In genomic region chr16:17367932-17368331, GRCh38 we compare ENCODE assay signal across 10 cellular contexts.
DNase-seq lines count a peak whose midpoint lies in the region; ATAC-seq and TF ChIP-seq lines count a peak whose summit lies in the region.
"Had no signal": no experiment of that assay in that cellular context is flagged by ENCODE, and none has a peak within 500 bp of the region (broad histone marks: within the 10 kb centered on the region; RNA-seq: fewer than 3 reads in every experiment).

No MANE protein-coding gene starts in this region.

- H3K4me3 Mint-ChIP-seq in T-helper 1 cell treated with Interleukin-12 subunit alpha and Interleukin-12 subunit beta and Interleukin-4 antibody, amounts not matched to agents 30 μg/mL and 1 μg/mL, for 36 hours = peak overlapping the region; percentile 26
- peak overlapping the region; percentile 53 to 68 for H3K4me3 Mint-ChIP-seq in effector memory CD8-positive, alpha-beta T cell

- H3K27ac ChIP-seq in smooth muscle cell (ENCODE audit: low read depth) = peak overlapping the region; percentile 12

- no peaks in the 10 kb centered on the region for H3K79me2 ChIP-seq in smooth muscle cell (ENCODE audit: low read depth)

- H3K27me3 Mint-ChIP-seq in T-helper 1 cell treated with Interleukin-12 subunit alpha and Interleukin-12 subunit beta and Interleukin-4 antibody, amounts not matched to agents 30 μg/mL and 1 μg/mL, for 36 hours (ENCODE audit: low read depth) = no peaks in the 10 kb centered on the region
- H3K27me3 Mint-ChIP-seq in effector memory CD8-positive, alpha-beta T cell = no peaks in the 10 kb centered on the region

- H4K20me1 ChIP-seq in smooth muscle cell (ENCODE audit: low read depth) = peaks cover 96% of the 10 kb centered on the region

- H3K9me3 ChIP-seq in smooth muscle cell (replicated peaks; ENCODE audit: low read depth) = no peaks in the 10 kb centered on the region

- DNase-seq in T-helper 1 cell (no peak), RPMI7951 (ENCODE audit: low read depth) (peak; percentile 81), smooth muscle cell (lab: John Stamatoyannopoulos, UW; ENCODE audit: unreplicated experiment) (no peak), NCI-H2196 treated with DMSO at 0.1 percent for 48 hours (lab: John Stamatoyannopoulos, UW; ENCODE audit: unreplicated experiment) (no peak), A172 (ENCODE audit: low spot score) (no peak)
- no peak for DNase-seq in effector memory CD8-positive, alpha-beta T cell
- DNase-seq in activated CD4-positive, CD25-positive, alpha-beta regulatory T cell treated with anti-CD3 and anti-CD28 coated beads, Interleukin-2, amount 50 U/mL, for 72 hours = no peak
- DNase-seq: kidney, NCI-H1694 treated with DMSO at 0.1 percent for 48 hours had no signal

- no peak overlapping the region for H3K4me3 ChIP-seq in smooth muscle cell

- no peaks in the 10 kb centered on the region for H3K9me3 Mint-ChIP-seq in T-helper 1 cell treated with Interleukin-12 subunit alpha and Interleukin-12 subunit beta and Interleukin-4 antibody, amounts not matched to agents 30 μg/mL and 1 μg/mL, for 36 hours
- peaks cover 2 to 6% of the 10 kb centered on the region in 2 donors for H3K9me3 Mint-ChIP-seq in effector memory CD8-positive, alpha-beta T cell

- H3K36me3 Mint-ChIP-seq in T-helper 1 cell treated with Interleukin-12 subunit alpha and Interleukin-12 subunit beta and Interleukin-4 antibody, amounts not matched to agents 30 μg/mL and 1 μg/mL, for 36 hours (ENCODE audit: low read depth) = peaks cover 26% of the 10 kb centered on the region
- peaks cover 24% of the 10 kb centered on the region for H3K36me3 Mint-ChIP-seq in effector memory CD8-positive, alpha-beta T cell (ENCODE audit: insufficient read depth)

- peaks cover 10% of the 10 kb centered on the region for H3F3A ChIP-seq in smooth muscle cell (ENCODE audit: low read depth)

- H3K4me1 Mint-ChIP-seq in T-helper 1 cell treated with Interleukin-12 subunit alpha and Interleukin-12 subunit beta and Interleukin-4 antibody, amounts not matched to agents 30 μg/mL and 1 μg/mL, for 36 hours (ENCODE audit: low read depth) = peaks cover 83% of the 10 kb centered on the region
- H3K4me1 Mint-ChIP-seq in effector memory CD8-positive, alpha-beta T cell (ENCODE audit: low read depth in 2 of 2) = peaks cover 80 to 91% of the 10 kb centered on the region in 2 donors

- no peak overlapping the region for H3K9ac ChIP-seq in smooth muscle cell (ENCODE audit: low read depth)

- no peaks in the 10 kb centered on the region for H3K36me3 ChIP-seq in smooth muscle cell (ENCODE audit: low read depth)

- H3K27me3 ChIP-seq in smooth muscle cell (ENCODE audit: low read depth) = no peaks in the 10 kb centered on the region

- H3K4me1 ChIP-seq in smooth muscle cell (ENCODE audit: low read depth) = peaks cover 7% of the 10 kb centered on the region

- peak; percentile 13 for TF ChIP-seq CTCF in smooth muscle cell (IDR thresholded peaks at IDR 0.05; ENCODE audit: borderline replicate concordance, insufficient read depth, poor library complexity, severe bottlenecking)

- H3K27ac Mint-ChIP-seq in T-helper 1 cell treated with Interleukin-12 subunit alpha and Interleukin-12 subunit beta and Interleukin-4 antibody, amounts not matched to agents 30 μg/mL and 1 μg/mL, for 36 hours = peak overlapping the region; percentile 82
- H3K27ac Mint-ChIP-seq in effector memory CD8-positive, alpha-beta T cell = peak overlapping the region; percentile 97 to 99

- H2AFZ ChIP-seq in smooth muscle cell (ENCODE audit: low read depth) = no peak overlapping the region

- ATAC-seq in effector memory CD8-positive, alpha-beta T cell (replicated peaks) = no peak

- peak overlapping the region; percentile 60 for H3K4me2 ChIP-seq in smooth muscle cell

- WGBS in smooth muscle cell (ENCODE audit: low lambda C conversion rate) = 12% methylated on average over 10 of the region's 10 CpGs
